In the genomic region with DNA sequence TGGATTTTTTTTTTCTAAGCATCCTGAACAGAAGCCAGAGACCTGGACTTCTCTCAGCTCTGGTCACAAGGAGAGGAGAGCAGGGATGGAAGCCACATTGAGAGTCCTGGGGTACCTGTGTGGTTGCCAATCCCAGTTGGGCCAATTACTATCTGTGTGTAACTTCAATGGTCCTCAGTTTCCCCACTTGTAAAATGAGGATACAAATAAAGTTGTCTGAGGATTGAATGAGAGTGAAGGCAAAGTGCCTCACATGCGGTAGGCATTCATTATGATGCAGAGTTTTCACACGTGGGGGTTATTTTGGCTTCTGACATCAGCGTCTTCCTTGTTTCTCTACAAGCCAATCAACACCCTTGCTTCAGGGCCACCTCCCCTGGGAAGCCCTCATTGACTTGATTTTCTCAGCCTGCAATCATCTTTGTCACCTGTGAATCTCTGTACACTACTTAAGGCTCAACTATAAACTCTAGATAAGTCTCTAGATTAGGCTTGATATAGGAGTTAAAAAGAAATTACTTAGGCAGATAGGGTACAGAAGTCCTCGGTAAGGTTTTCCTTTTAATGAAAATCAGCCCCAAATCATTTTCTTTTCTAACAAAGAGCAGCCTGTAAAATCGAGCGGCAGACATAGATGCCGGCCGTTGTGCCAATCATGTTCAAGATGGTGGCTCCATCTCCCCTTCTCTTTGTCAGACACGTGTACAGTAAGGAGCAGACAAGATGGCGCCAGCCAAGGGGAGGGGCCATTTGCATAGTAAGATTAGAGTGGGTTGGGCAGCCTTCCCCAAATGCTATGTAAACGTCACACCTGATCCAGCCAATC, we compare ENCODE assay signal across 21 cellular contexts.
"Had no signal": no experiment of that assay in that cellular context is flagged by ENCODE, and none has a peak within 500 bp of the region (broad histone marks: within the 10 kb centered on the region; RNA-seq: fewer than 3 reads in every experiment).

No MANE protein-coding gene starts in this region.

- H3K27me3 ChIP-seq: foreskin keratinocyte, neural progenitor cell, ovary had no signal

- H3K4me1 ChIP-seq: left lung, neural progenitor cell, spleen, upper lobe of right lung had no signal

- H3K4me3 ChIP-seq: left lung, neural progenitor cell, ovary, spleen, thoracic aorta, upper lobe of right lung had no signal

- H3K4me3 Mint-ChIP-seq: activated CD8-positive, alpha-beta T cell treated with anti-CD3 and anti-CD28 coated beads, Interleukin-2, amount 10 ng/mL, durations not matched to agents 7 days and 5 days; activated naive CD8-positive, alpha-beta T cell treated with anti-CD3 and anti-CD28 coated beads, Interleukin-2, amount 10 ng/mL, durations not matched to agents 7 days and 5 days; brain; neural progenitor cell; stimulated activated naive CD8-positive, alpha-beta T cell treated with anti-CD3 and anti-CD28 coated beads, Interleukin-15, amount 100 ng/mL, for 72 hours had no signal

- H3K9me3 Mint-ChIP-seq: activated naive CD8-positive, alpha-beta T cell treated with anti-CD3 and anti-CD28 coated beads, Interleukin-2, amount 10 ng/mL, durations not matched to agents 7 days and 5 days; naive B cell; neural progenitor cell; stimulated activated naive CD8-positive, alpha-beta T cell treated with anti-CD3 and anti-CD28 coated beads, Interleukin-15, amount 100 ng/mL, for 72 hours had no signal

- H3K36me3 Mint-ChIP-seq: activated naive CD8-positive, alpha-beta T cell treated with anti-CD3 and anti-CD28 coated beads, Interleukin-2, amount 10 ng/mL, durations not matched to agents 7 days and 5 days; brain; naive B cell; neural progenitor cell had no signal

- H3K27ac Mint-ChIP-seq: activated CD8-positive, alpha-beta T cell treated with anti-CD3 and anti-CD28 coated beads, Interleukin-2, amount 10 ng/mL, durations not matched to agents 7 days and 5 days; activated naive CD8-positive, alpha-beta T cell treated with anti-CD3 and anti-CD28 coated beads, Interleukin-2, amount 10 ng/mL, durations not matched to agents 7 days and 5 days; brain; naive B cell; neural progenitor cell had no signal

- ATAC-seq: activated CD8-positive, alpha-beta T cell treated with anti-CD3 and anti-CD28 coated beads, Interleukin-2, amount 10 ng/mL, durations not matched to agents 7 days and 5 days; foreskin keratinocyte; left lung; sciatic nerve; stimulated activated naive CD8-positive, alpha-beta T cell treated with anti-CD3 and anti-CD28 coated beads, Interleukin-15, amount 100 ng/mL, for 72 hours; upper lobe of right lung had no signal

- DNase-seq: activated CD8-positive, alpha-beta T cell treated with anti-CD3 and anti-CD28 coated beads, Interleukin-2, amount 10 ng/mL, durations not matched to agents 7 days and 5 days; activated gamma-delta T cell treated with Interleukin-2 at 50 U/mL for 16 hours; activated naive CD8-positive, alpha-beta T cell treated with anti-CD3 and anti-CD28 coated beads, Interleukin-2, amount 10 ng/mL, durations not matched to agents 7 days and 5 days; cerebellar nuclear complex; effector memory CD4-positive, alpha-beta T cell; foreskin keratinocyte; glutamatergic neuron; hypothalamus; kidney; left lung; mammary epithelial cell; naive B cell; ovary; spleen; stimulated activated naive CD8-positive, alpha-beta T cell treated with anti-CD3 and anti-CD28 coated beads, Interleukin-15, amount 100 ng/mL, for 72 hours; T-helper 9 cell; upper lobe of right lung had no signal

- H3K27ac ChIP-seq: foreskin keratinocyte, left lung, neural progenitor cell, ovary, spleen, thoracic aorta, upper lobe of right lung had no signal

- H3K9me3 ChIP-seq: left lung, ovary, spleen, thoracic aorta, upper lobe of right lung had no signal

- H3K4me1 Mint-ChIP-seq: brain; naive B cell; neural progenitor cell; stimulated activated naive CD8-positive, alpha-beta T cell treated with anti-CD3 and anti-CD28 coated beads, Interleukin-15, amount 100 ng/mL, for 72 hours had no signal
